1 cellular context compared by ENCODE assay signal in genomic region chrX:49155900-49156837, GRCh38.
TF ChIP-seq lines count a peak whose summit lies in the region.

No MANE protein-coding gene starts in this region.

TF ChIP-seq in K562, 482 proteins besides CTCF, POLR2A, EP300 and RAD21 (continued from another document and continues in another):
- TF ChIP-seq ZBTB40 (IDR thresholded peaks at IDR 0.05), result no peak
- 0 out of 2 replicates have a peak, but pooled peaks have one; percentile 36 for TF ChIP-seq ZBTB40 (CRISPR knock-in tag; IDR thresholded peaks at IDR 0.05)
- peak; percentile 32; the same call in 1 of the 2 replicates for TF ChIP-seq NR2C1 (IDR thresholded peaks at IDR 0.05)
- TF ChIP-seq NR2C1 (tag; IDR thresholded peaks at IDR 0.05), result peak; percentile 56; the same call in 1 of the 2 replicates
- peak; percentile 83 for TF ChIP-seq DMBX1 (CRISPR knock-in tag; IDR thresholded peaks at IDR 0.05; ENCODE audit: borderline replicate concordance)
- no peak for TF ChIP-seq ARID2 (IDR thresholded peaks at IDR 0.05)
- TF ChIP-seq HNRNPK (IDR thresholded peaks at IDR 0.05; ENCODE audit: low read depth, low read length, poor library complexity, severe bottlenecking), result no peak
- peak; percentile 62; the same call in 1 of the 2 replicates for TF ChIP-seq ZNF143 (CRISPR knock-in tag; IDR thresholded peaks at IDR 0.05)
- TF ChIP-seq, protein P1, sequence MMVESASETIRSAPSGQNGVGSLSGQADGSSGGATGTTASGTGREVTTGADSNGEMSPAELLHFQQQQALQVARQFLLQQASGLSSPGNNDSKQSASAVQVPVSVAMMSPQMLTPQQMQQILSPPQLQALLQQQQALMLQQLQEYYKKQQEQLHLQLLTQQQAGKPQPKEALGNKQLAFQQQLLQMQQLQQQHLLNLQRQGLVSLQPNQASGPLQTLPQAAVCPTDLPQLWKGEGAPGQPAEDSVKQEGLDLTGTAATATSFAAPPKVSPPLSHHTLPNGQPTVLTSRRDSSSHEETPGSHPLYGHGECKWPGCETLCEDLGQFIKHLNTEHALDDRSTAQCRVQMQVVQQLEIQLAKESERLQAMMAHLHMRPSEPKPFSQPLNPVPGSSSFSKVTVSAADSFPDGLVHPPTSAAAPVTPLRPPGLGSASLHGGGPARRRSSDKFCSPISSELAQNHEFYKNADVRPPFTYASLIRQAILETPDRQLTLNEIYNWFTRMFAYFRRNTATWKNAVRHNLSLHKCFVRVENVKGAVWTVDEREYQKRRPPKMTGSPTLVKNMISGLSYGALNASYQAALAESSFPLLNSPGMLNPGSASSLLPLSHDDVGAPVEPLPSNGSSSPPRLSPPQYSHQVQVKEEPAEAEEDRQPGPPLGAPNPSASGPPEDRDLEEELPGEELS (CRISPR knock-in tag; IDR thresholded peaks at IDR 0.05; ENCODE audit: borderline replicate concordance), result peak; percentile 94
- peak; percentile 74; the same call in 1 of the 2 replicates for TF ChIP-seq SP1 (CRISPR knock-in tag; IDR thresholded peaks at IDR 0.05)
- peak; percentile 89; the same call in 1 of the 2 replicates for TF ChIP-seq HMGXB4 (CRISPR knock-in tag; IDR thresholded peaks at IDR 0.05)
- peak; percentile 69; the same call in 1 of the 2 replicates for TF ChIP-seq JUN (IDR thresholded peaks at IDR 0.05; ENCODE audit: borderline replicate concordance, low read depth, low read length)
- TF ChIP-seq JUN (CRISPR knock-in tag; IDR thresholded peaks at IDR 0.05; ENCODE audit: borderline replicate concordance), result no peak
- TF ChIP-seq HNRNPLL (IDR thresholded peaks at IDR 0.05; ENCODE audit: low read depth, low read length, poor library complexity, severe bottlenecking), result peak; percentile 70
- TF ChIP-seq ZKSCAN1 (IDR thresholded peaks at IDR 0.05; ENCODE audit: low read depth, low read length), result peak; percentile 68
- TF ChIP-seq, protein P2, sequence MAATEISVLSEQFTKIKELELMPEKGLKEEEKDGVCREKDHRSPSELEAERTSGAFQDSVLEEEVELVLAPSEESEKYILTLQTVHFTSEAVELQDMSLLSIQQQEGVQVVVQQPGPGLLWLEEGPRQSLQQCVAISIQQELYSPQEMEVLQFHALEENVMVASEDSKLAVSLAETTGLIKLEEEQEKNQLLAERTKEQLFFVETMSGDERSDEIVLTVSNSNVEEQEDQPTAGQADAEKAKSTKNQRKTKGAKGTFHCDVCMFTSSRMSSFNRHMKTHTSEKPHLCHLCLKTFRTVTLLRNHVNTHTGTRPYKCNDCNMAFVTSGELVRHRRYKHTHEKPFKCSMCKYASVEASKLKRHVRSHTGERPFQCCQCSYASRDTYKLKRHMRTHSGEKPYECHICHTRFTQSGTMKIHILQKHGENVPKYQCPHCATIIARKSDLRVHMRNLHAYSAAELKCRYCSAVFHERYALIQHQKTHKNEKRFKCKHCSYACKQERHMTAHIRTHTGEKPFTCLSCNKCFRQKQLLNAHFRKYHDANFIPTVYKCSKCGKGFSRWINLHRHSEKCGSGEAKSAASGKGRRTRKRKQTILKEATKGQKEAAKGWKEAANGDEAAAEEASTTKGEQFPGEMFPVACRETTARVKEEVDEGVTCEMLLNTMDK (IDR thresholded peaks at IDR 0.05; ENCODE audit: borderline replicate concordance, insufficient read depth, low read depth, low read length, poor library complexity, severe bottlenecking), result peak; percentile 97
- TF ChIP-seq MAX (CRISPR knock-in tag; IDR thresholded peaks at IDR 0.05), result peak; percentile 99
- peak; percentile 33; the same call in 1 of the 2 replicates for TF ChIP-seq NCOR1 (IDR thresholded peaks at IDR 0.05)
- TF ChIP-seq RB1 (IDR thresholded peaks at IDR 0.05; ENCODE audit: low read depth), result peak; percentile 85
- TF ChIP-seq SRF (CRISPR knock-in tag; IDR thresholded peaks at IDR 0.05), result 0 out of 4 replicates have a peak, but pooled peaks of 1 of the 2 experiments have one; percentile 9
- TF ChIP-seq, protein P3, sequence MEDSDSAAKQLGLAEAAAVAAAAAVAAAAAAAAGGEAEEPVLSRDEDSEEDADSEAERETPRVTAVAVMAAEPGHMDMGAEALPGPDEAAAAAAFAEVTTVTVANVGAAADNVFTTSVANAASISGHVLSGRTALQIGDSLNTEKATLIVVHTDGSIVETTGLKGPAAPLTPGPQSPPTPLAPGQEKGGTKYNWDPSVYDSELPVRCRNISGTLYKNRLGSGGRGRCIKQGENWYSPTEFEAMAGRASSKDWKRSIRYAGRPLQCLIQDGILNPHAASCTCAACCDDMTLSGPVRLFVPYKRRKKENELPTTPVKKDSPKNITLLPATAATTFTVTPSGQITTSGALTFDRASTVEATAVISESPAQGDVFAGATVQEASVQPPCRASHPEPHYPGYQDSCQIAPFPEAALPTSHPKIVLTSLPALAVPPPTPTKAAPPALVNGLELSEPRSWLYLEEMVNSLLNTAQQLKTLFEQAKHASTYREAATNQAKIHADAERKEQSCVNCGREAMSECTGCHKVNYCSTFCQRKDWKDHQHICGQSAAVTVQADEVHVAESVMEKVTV (CRISPR knock-in tag; IDR thresholded peaks at IDR 0.05), result peak; percentile 40; the same call in 1 of the 2 replicates
- peak; percentile 23; the same call in 1 of the 2 replicates for TF ChIP-seq PATZ1 (CRISPR knock-in tag; IDR thresholded peaks at IDR 0.05; ENCODE audit: borderline replicate concordance)
- TF ChIP-seq, protein P4, sequence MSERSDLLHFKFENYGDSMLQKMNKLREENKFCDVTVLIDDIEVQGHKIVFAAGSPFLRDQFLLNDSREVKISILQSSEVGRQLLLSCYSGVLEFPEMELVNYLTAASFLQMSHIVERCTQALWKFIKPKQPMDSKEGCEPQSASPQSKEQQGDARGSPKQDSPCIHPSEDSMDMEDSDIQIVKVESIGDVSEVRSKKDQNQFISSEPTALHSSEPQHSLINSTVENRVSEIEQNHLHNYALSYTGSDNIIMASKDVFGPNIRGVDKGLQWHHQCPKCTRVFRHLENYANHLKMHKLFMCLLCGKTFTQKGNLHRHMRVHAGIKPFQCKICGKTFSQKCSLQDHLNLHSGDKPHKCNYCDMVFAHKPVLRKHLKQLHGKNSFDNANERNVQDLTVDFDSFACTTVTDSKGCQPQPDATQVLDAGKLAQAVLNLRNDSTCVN (CRISPR knock-in tag; IDR thresholded peaks at IDR 0.05), result no peak
- TF ChIP-seq PBX2 (CRISPR knock-in tag; IDR thresholded peaks at IDR 0.05; ENCODE audit: low read depth), result no peak
- no peak for TF ChIP-seq PBX2 (tag; conservative IDR thresholded peaks at IDR 0.05; ENCODE audit: low read depth)
- 0 out of 2 replicates have a peak, but pooled peaks have one; percentile 38 for TF ChIP-seq ZBTB34 (CRISPR knock-in tag; IDR thresholded peaks at IDR 0.05)
- peak; percentile 78; the same call in 1 of the 2 replicates for TF ChIP-seq ZNF431 (CRISPR knock-in tag; IDR thresholded peaks at IDR 0.05)
